In genomic region chr17:58381124-58381838, GRCh38 we compare ENCODE assay signal across 14 cellular contexts. TPM values are rescaled to one million over a fixed set of nuclear protein-coding genes. Genes with fewer than 3 reads are reported as not detected.
A peak's percentile ranks its signal among the peaks of the same experiment; 100 is the strongest.
DNase-seq lines count a peak whose midpoint lies in the region; ATAC-seq and TF ChIP-seq lines count a peak whose summit lies in the region.
"Had no signal": no experiment of that assay in that cellular context is flagged by ENCODE, and none has a peak within 500 bp of the region (broad histone marks: within the 10 kb centered on the region; RNA-seq: fewer than 3 reads in every experiment).

No MANE protein-coding gene starts in this region.

- H3K4me1 Mint-ChIP-seq in activated naive CD4-positive, alpha-beta T cell treated with anti-CD3 and anti-CD28 coated beads, Interleukin-2, amount 10 ng/mL, durations not matched to agents 7 days and 5 days: peaks cover 57% of the 10 kb centered on the region
- H3K4me1 Mint-ChIP-seq in memory B cell: peaks cover 19% of the 10 kb centered on the region

- intact Hi-C loops in upper lobe of right lung (cut with DNase I): no loop called here

- H3K4me3 ChIP-seq in upper lobe of right lung: no peak overlapping the region
- H3K4me3 ChIP-seq: SJSA1 had no signal

- ATAC-seq in memory B cell (ENCODE audit: low read depth) (no peak), upper lobe of right lung (peak; percentile 11), GM21515 (IDR thresholded peaks at IDR 0.05; ENCODE audit: unreplicated experiment) (no peak), HG02870 (IDR thresholded peaks at IDR 0.05; ENCODE audit: unreplicated experiment) (no peak)

- no peaks in the 10 kb centered on the region for H3K9me3 Mint-ChIP-seq in activated naive CD4-positive, alpha-beta T cell treated with anti-CD3 and anti-CD28 coated beads, Interleukin-2, amount 10 ng/mL, durations not matched to agents 7 days and 5 days
- H3K9me3 Mint-ChIP-seq in memory B cell: no peaks in the 10 kb centered on the region

- CTCF ChIA-PET in activated naive CD4-positive, alpha-beta T cell treated with anti-CD3 and anti-CD28 coated beads, Interleukin-2, amount 10 ng/mL, durations not matched to agents 7 days and 5 days (lab: Charles Lee): interaction anchor here (0.8 to 1.8 kb wide), 3 partner anchors 29 to 76 kb away, joined by 3 to 6 read pairs (median 3); partner anchors contain the start of genes RNF43 and SUPT4H1

- peaks cover 39% of the 10 kb centered on the region for H3K4me1 ChIP-seq in upper lobe of right lung
- H3K4me1 ChIP-seq: SJSA1 had no signal

- no peak overlapping the region for H3K4me3 Mint-ChIP-seq in activated naive CD4-positive, alpha-beta T cell treated with anti-CD3 and anti-CD28 coated beads, Interleukin-2, amount 10 ng/mL, durations not matched to agents 7 days and 5 days
- no peak overlapping the region for H3K4me3 Mint-ChIP-seq in memory B cell

- no peaks in the 10 kb centered on the region for H3K36me3 ChIP-seq in upper lobe of right lung
- H3K36me3 ChIP-seq: SJSA1 had no signal

- H3K27me3 Mint-ChIP-seq in activated naive CD4-positive, alpha-beta T cell treated with anti-CD3 and anti-CD28 coated beads, Interleukin-2, amount 10 ng/mL, durations not matched to agents 7 days and 5 days: no peaks in the 10 kb centered on the region
- no peaks in the 10 kb centered on the region for H3K27me3 Mint-ChIP-seq in memory B cell

- no peak for DNase-seq in activated naive CD4-positive, alpha-beta T cell treated with anti-CD3 and anti-CD28 coated beads, Interleukin-2, amount 10 ng/mL, durations not matched to agents 7 days and 5 days
- DNase-seq in activated naive CD4-positive, alpha-beta T cell treated with anti-CD3 and anti-CD28 coated beads, Interleukin-2, amount 50 U/mL, for 16 hours: no peak
- DNase-seq in astrocyte of the hippocampus (ENCODE audit: low read depth, low spot score) (peak; percentile 29), memory B cell (ENCODE audit: low spot score in 2 of 2) (no peak), upper lobe of right lung (no peak), Kasumi-1 (lab: John Stamatoyannopoulos, UW) (no peak)
- DNase-seq: activated CD4-positive, alpha-beta T cell treated with anti-CD3 and anti-CD28 coated beads for 4 hours; activated effector memory CD4-positive, alpha-beta T cell treated with Interleukin-2 at 50 U/mL for 16 hours; DND-41; HCEC 1CT; trophoblast cell had no signal

- no peak for TF ChIP-seq CTCF in upper lobe of right lung (IDR thresholded peaks at IDR 0.05)

- peak overlapping the region; percentile 85 for H3K27ac Mint-ChIP-seq in activated naive CD4-positive, alpha-beta T cell treated with anti-CD3 and anti-CD28 coated beads, Interleukin-2, amount 10 ng/mL, durations not matched to agents 7 days and 5 days
- peak overlapping the region; percentile 51 for H3K27ac Mint-ChIP-seq in memory B cell

- H3K36me3 Mint-ChIP-seq in activated naive CD4-positive, alpha-beta T cell treated with anti-CD3 and anti-CD28 coated beads, Interleukin-2, amount 10 ng/mL, durations not matched to agents 7 days and 5 days: no peaks in the 10 kb centered on the region
- no peaks in the 10 kb centered on the region for H3K36me3 Mint-ChIP-seq in memory B cell

- H3K27ac ChIP-seq in upper lobe of right lung: peak overlapping the region; percentile 58
- H3K27ac ChIP-seq: SJSA1 had no signal

- H3K9me3 ChIP-seq in upper lobe of right lung: no peaks in the 10 kb centered on the region
- H3K9me3 ChIP-seq: SJSA1 had no signal

- H3K27me3 ChIP-seq in upper lobe of right lung: no peaks in the 10 kb centered on the region

RNA-seq across cellular contexts. Expression of gene SUPT4H1, which starts 29.3 kb away (rescaled TPM):
- total RNA-seq in upper lobe of right lung: 82.4 TPM

RNA-seq across cellular contexts. Expression of gene RNF43, which starts 36.1 kb away (rescaled TPM):
- 7.5 TPM for total RNA-seq in upper lobe of right lung

RNA-seq across cellular contexts. Expression of gene TSPOAP1, which starts 52.7 kb away (rescaled TPM):
- 21.0 TPM for total RNA-seq in upper lobe of right lung
